ENCODE assay signal across 19 cellular contexts in genomic region chr6:157658301-157658700, GRCh38.
"Had no signal": no experiment of that assay in that cellular context is flagged by ENCODE, and none has a peak within 500 bp of the region (broad histone marks: within the 10 kb centered on the region; RNA-seq: fewer than 3 reads in every experiment).

No MANE protein-coding gene starts in this region.

- H3K4me2 ChIP-seq: smooth muscle cell had no signal

- H3K27me3 ChIP-seq: ovary, right atrium auricular region, right lobe of liver, upper lobe of right lung had no signal

- DNase-seq: hypothalamus; immature natural killer cell; left ventricle myocardium inferior; mesendoderm; naive thymus-derived CD4-positive, alpha-beta T cell; ovary; right lobe of liver; stimulated activated CD4-positive, alpha-beta T cell treated with anti-CD3 and anti-CD28 coated beads, Interleukin-1b, Interleukin-23, amount 100 ng/mL, for 48 hours; stimulated activated CD4-positive, alpha-beta T cell treated with anti-CD3 and anti-CD28 coated beads, Interleukin-2, amount 100 ng/mL, for 48 hours; stimulated activated CD4-positive, alpha-beta T cell treated with anti-CD3 and anti-CD28 coated beads, Interleukin-4, amount 100 ng/mL, for 4 hours; stimulated activated CD8-positive, alpha-beta memory T cell treated with anti-CD3 and anti-CD28 coated beads, Interleukin-4, amount 100 ng/mL, for 48 hours; stimulated activated naive CD4-positive, alpha-beta T cell treated with Interleukin-2 at 50 U/mL for 16 hours; stimulated activated naive CD8-positive, alpha-beta T cell treated with anti-CD3 and anti-CD28 coated beads, Interleukin-15, amount 100 ng/mL, for 72 hours; substantia nigra; trophoblast cell; upper lobe of right lung had no signal

- H3K27ac ChIP-seq: left ventricle myocardium inferior, ovary, right atrium auricular region, right lobe of liver, upper lobe of right lung had no signal

- H3K4me3 ChIP-seq: left ventricle myocardium inferior, lung, ovary, right atrium auricular region, right lobe of liver, smooth muscle cell, upper lobe of right lung had no signal

- H3K9me3 ChIP-seq: left ventricle myocardium inferior, ovary, right atrium auricular region, right lobe of liver, upper lobe of right lung had no signal

- H3K36me3 ChIP-seq: ovary, right lobe of liver, upper lobe of right lung had no signal

- H3K4me1 ChIP-seq: left ventricle myocardium inferior, right atrium auricular region, right lobe of liver, upper lobe of right lung had no signal
